Comparison of ENCODE assay signal across 11 cellular contexts in the genomic region with DNA sequence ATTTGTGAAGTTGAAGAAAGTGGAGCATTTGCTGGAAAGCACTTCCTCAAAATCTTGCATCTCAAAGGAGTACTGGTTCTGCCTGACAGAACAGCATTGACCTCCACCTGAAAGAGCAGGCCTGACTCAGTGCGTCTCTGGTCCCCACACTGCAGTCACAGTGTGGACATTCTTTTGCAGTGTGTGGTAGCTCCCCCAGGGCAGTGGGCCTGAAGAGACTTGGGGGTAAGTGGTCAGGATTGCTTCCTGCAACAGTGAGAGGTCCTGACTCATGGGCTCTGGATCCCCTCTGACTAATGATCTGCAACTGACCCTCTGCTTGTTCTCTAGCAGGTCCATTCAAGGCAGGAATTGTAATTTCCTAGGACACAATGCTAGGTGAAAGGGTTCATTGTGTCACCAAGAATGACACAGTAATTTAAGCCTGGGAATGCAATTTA.
DNase-seq lines count a peak whose midpoint lies in the region; ATAC-seq and TF ChIP-seq lines count a peak whose summit lies in the region.
"Had no signal": no experiment of that assay in that cellular context is flagged by ENCODE, and none has a peak within 500 bp of the region (broad histone marks: within the 10 kb centered on the region; RNA-seq: fewer than 3 reads in every experiment).

No MANE protein-coding gene starts in this region.

- H3K27ac ChIP-seq in Panc1 (ENCODE audit: low read length), result no peak overlapping the region
- H3K27ac ChIP-seq: thoracic aorta had no signal

- H3K9me3 ChIP-seq in Panc1 (ENCODE audit: control insufficient read depth, insufficient read depth, low read depth, low read length), result no peaks in the 10 kb centered on the region
- H3K9me3 ChIP-seq: thoracic aorta had no signal

- H3K4me1 ChIP-seq in Panc1 (ENCODE audit: control insufficient read depth, insufficient read depth, low read length), result no peaks in the 10 kb centered on the region

- no peak for TF ChIP-seq CTCF in Panc1 (IDR thresholded peaks at IDR 0.05)

- in situ Hi-C loops in Panc1 (cut with HindIII; ENCODE audit: low pct_unique_long_range_greater_than_20kb, low sequenced_read_pairs), result no loop called here

- no TSS peak for BruUV-seq in Panc1 (replicated peaks; lab: Mats Ljungman, UMichigan)

- no peak overlapping the region for H3K4me3 ChIP-seq in Panc1 (ENCODE audit: low read depth in 2 of 2, low read length in 2 of 2)
- H3K4me3 ChIP-seq: thoracic aorta had no signal

- H3K36me3 ChIP-seq in Panc1 (ENCODE audit: control insufficient read depth, insufficient read depth, low read length), result no peaks in the 10 kb centered on the region
- H3K36me3 ChIP-seq: thoracic aorta had no signal

- POLR2A ChIA-PET in Panc1 (lab: Charles Lee), result no interaction called here

- H3K27me3 ChIP-seq in Panc1 (ENCODE audit: control insufficient read depth, insufficient read depth, low read length), result no peaks in the 10 kb centered on the region

- CTCF ChIA-PET in Panc1 (lab: Charles Lee), result no interaction called here

- ATAC-seq in GM18858 (IDR thresholded peaks at IDR 0.05; ENCODE audit: unreplicated experiment) (peak; percentile 39), HG02763 (IDR thresholded peaks at IDR 0.05; ENCODE audit: unreplicated experiment) (peak; percentile 53), Panc1 (peak; percentile 56)
- ATAC-seq: natural killer cell treated with Interleukin-12 subunit alpha and Interleukin-12 subunit beta and Interleukin-15 and Interleukin-18, amount 100 ng/mL, for 72 hours had no signal

- DNase-seq in Panc1 (ENCODE audit: low read depth, low spot score), result no peak
- peak; percentile 85 for DNase-seq in kidney glomerular epithelial cell (lab: John Stamatoyannopoulos, UW)
- DNase-seq in stimulated activated CD4-positive, alpha-beta T cell treated with anti-CD3 and anti-CD28 coated beads, Interleukin-4, amount 100 ng/mL, for 4 hours, result no peak
- DNase-seq in SW480 (ENCODE audit: low spot score), result no peak
- DNase-seq in NAMALWA (ENCODE audit: low spot score), result no peak
- no peak for DNase-seq in mucosa of gallbladder (ENCODE audit: low spot score)
- DNase-seq: anterior cingulate cortex had no signal

- intact Hi-C loops in Panc1 (cut with micrococcal nuclease; ENCODE audit: unreplicated experiment), result no loop called here
